In the genomic region with DNA sequence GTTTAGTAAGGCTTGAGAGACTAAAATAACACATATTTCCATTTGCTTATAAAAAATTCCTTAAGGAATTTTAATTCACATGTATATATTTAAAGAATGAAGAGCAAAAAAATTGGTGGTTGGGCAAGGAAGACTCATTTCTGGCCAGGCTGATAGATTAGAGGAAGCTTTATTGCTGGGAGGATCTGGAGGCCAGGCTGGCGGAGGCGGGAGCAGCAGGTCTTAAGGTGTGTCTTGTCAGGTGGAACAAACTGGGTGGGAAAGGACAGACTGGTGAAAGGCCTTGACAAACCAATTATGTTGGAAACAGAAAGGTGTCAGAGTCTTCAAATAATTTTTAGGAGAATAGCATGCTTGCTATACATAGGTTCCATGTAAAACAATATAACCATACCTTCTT, we compare ENCODE assay signal across 34 cellular contexts.
"Had no signal": no experiment of that assay in that cellular context is flagged by ENCODE, and none has a peak within 500 bp of the region (broad histone marks: within the 10 kb centered on the region; RNA-seq: fewer than 3 reads in every experiment).

No MANE protein-coding gene starts in this region.

- DNase-seq: Karpas-422, Kasumi-1, MG63, MM.1S, MV-4-11, NCI-H1048, NCI-H1092, NCI-H1092 treated with DMSO at 0.1 percent for 48 hours, NCI-H1105, NCI-H1105 treated with DMSO at 0.1 percent for 48 hours, NCI-H1417, NCI-H1417 treated with DMSO at 0.1 percent for 48 hours, NCI-H1436, NCI-H1436 treated with DMSO at 0.1 percent for 48 hours, NCI-H146, NCI-H1694, NCI-H1694 treated with DMSO at 0.1 percent for 48 hours, NCI-H187, NCI-H187 treated with DMSO at 0.1 percent for 48 hours, NCI-H1930, NCI-H2029, NCI-H2029 treated with DMSO at 0.1 percent for 48 hours, NCI-H2081, NCI-H2081 treated with DMSO at 0.1 percent for 48 hours, NCI-H2107, NCI-H2171, NCI-H2171 treated with DMSO at 0.1 percent for 48 hours, NCI-H2227 treated with DMSO at 0.1 percent for 48 hours, NCI-H226, NCI-H345, NCI-H446, NCI-H446 treated with DMSO at 0.1 percent for 48 hours, NCI-H510A, NCI-H510A treated with DMSO at 0.1 percent for 48 hours had no signal
